8 cellular contexts compared by ENCODE assay signal in genomic region chr1:108691886-108692723, GRCh38. TPM values are rescaled to one million over a fixed set of nuclear protein-coding genes. Genes with fewer than 3 reads are reported as not detected.
DNase-seq lines count a peak whose midpoint lies in the region; TF ChIP-seq lines count a peak whose summit lies in the region.

PRPF38B (plus strand) TSS chr1:108692310; CDS start chr1:108692592, 282 bp downstream.

- peak within 1 kb of the TSS; percentile 90 for H3K27ac ChIP-seq in MM.1S (ENCODE audit: low read length)
- H3K27ac ChIP-seq in SJCRH30, result peak within 1 kb of the TSS; percentile 86
- H3K27ac ChIP-seq in neuronal stem cell (replicated peaks; ENCODE audit: low read length), result peak within 1 kb of the TSS; percentile 99

- in situ Hi-C loops in G401 (cut with HindIII; ENCODE audit: low sequenced_read_pairs), result no loop called here
- in situ Hi-C loops in HAP-1 (cut with MboI; ENCODE audit: low sequenced_read_pairs), result no loop called here

- H3K9ac ChIP-seq in MM.1S (ENCODE audit: low read length), result peak within 1 kb of the TSS; percentile 87
- H3K9ac ChIP-seq in neuronal stem cell (ENCODE audit: low read depth, low read length, poor library complexity), result peak within 1 kb of the TSS; percentile 85

- H3K4me3 ChIP-seq in HAP-1 (peak within 1 kb of the TSS; percentile 92), MM.1S (ENCODE audit: low read length) (peak within 1 kb of the TSS; percentile 90), SJCRH30 (peak within 1 kb of the TSS; percentile 75), neuronal stem cell (ENCODE audit: low read length in 2 of 2) (peak within 1 kb of the TSS; percentile 84 to 88)

- TF ChIP-seq CTCF in MM.1S (IDR thresholded peaks at IDR 0.05; ENCODE audit: low read length) (no peak), subcutaneous adipose tissue (IDR thresholded peaks at IDR 0.05; ENCODE audit: low read depth) (no peak)

- no peak within 1 kb of the TSS for H2BK12ac ChIP-seq in neuronal stem cell (ENCODE audit: low read length)

- no peak within 1 kb of the TSS for H3K4ac ChIP-seq in neuronal stem cell (ENCODE audit: low read length)

- H2AFZ ChIP-seq in MM.1S (ENCODE audit: low read length) (peak within 1 kb of the TSS; percentile 36; the same call in 1 of the 2 replicates), neuronal stem cell (ENCODE audit: low read length) (peak within 1 kb of the TSS; percentile 91)

- H3K79me2 ChIP-seq in MM.1S (ENCODE audit: low read length), result peaks cover 54% of the 10 kb centered on the region

- DNase-seq in G401 (ENCODE audit: low spot score) (peak; percentile 95), HAP-1 (ENCODE audit: low spot score in 2 of 2) (peak; percentile 92 to 94), MM.1S (peak; percentile 82), SJCRH30 (peak; percentile 92 to 95), foreskin melanocyte (peak; percentile 87), neuronal stem cell (ENCODE audit: low spot score) (peak; percentile 87)
- DNase-seq in activated naive CD4-positive, alpha-beta T cell (lab: John Stamatoyannopoulos, UW), result peak; percentile 78 to 93 (median 85)

- H3K9me2 ChIP-seq in MM.1S (replicated peaks; ENCODE audit: insufficient read depth, low read length), result no peaks in the 10 kb centered on the region

- peak within 1 kb of the TSS; percentile 82 for H2BK120ac ChIP-seq in neuronal stem cell (ENCODE audit: low read depth, low read length)

- H3K23ac ChIP-seq in neuronal stem cell (ENCODE audit: low read depth, low read length, poor library complexity), result peak within 1 kb of the TSS; percentile 99

- peak within 1 kb of the TSS; percentile 94 for H4K91ac ChIP-seq in neuronal stem cell (ENCODE audit: low read depth, low read length, poor library complexity)

- peaks cover 3% of the 10 kb centered on the region for H3K79me1 ChIP-seq in neuronal stem cell (ENCODE audit: low read depth, low read length)

- no CpG with 5 or more reads among the region's 60 CpGs for WGBS in neuronal stem cell (ENCODE audit: extremely low coverage in 2 of 2, insufficient read length in 2 of 2, insufficient replicate concordance in 1 of 2), 2 donors

- peak within 1 kb of the TSS; percentile 100 for H3K18ac ChIP-seq in neuronal stem cell (ENCODE audit: low read length)

- H2AK5ac ChIP-seq in neuronal stem cell (ENCODE audit: low read depth, low read length), result peak within 1 kb of the TSS; percentile 54

- H3K4me1 ChIP-seq in HAP-1 (peaks cover 19% of the 10 kb centered on the region), MM.1S (ENCODE audit: low read length) (no peaks in the 10 kb centered on the region), SJCRH30 (0 out of 2 replicates have a peak, but pooled peaks cover 6% of the 10 kb centered on the region), neuronal stem cell (ENCODE audit: control insufficient read depth in 2 of 2, insufficient read depth in 1 of 2, low read depth in 1 of 2, low read length in 2 of 2) (peaks cover 1 to 8% of the 10 kb centered on the region in 2 donors)

- H3K9me3 ChIP-seq in HAP-1 (no peaks in the 10 kb centered on the region), MM.1S (replicated peaks; ENCODE audit: insufficient read depth, low read length) (no peaks in the 10 kb centered on the region), SJCRH30 (replicated peaks) (no peaks in the 10 kb centered on the region), neuronal stem cell (replicated peaks in 1 of 2; ENCODE audit: control insufficient read depth in 2 of 2, insufficient read depth in 1 of 2, low read depth in 1 of 2, low read length in 2 of 2) (no peaks in the 10 kb centered on the region)

- H3K4me2 ChIP-seq in MM.1S (ENCODE audit: low read depth, low read length) (peak within 1 kb of the TSS; percentile 89), neuronal stem cell (ENCODE audit: insufficient read depth, low read length, poor library complexity, severe bottlenecking) (peak within 1 kb of the TSS; percentile 84)

- H2BK5ac ChIP-seq in neuronal stem cell (ENCODE audit: low read length), result peak within 1 kb of the TSS; percentile 69

- no peaks in the 10 kb centered on the region for H3F3A ChIP-seq in MM.1S (ENCODE audit: insufficient read depth, low read length)

- peak within 1 kb of the TSS; percentile 86 for H3K14ac ChIP-seq in neuronal stem cell (ENCODE audit: low read length)

- peak within 1 kb of the TSS; percentile 69 for H2BK15ac ChIP-seq in neuronal stem cell (ENCODE audit: low read length)

- peaks cover 16% of the 10 kb centered on the region; the same call in 1 of the 2 replicates for H4K20me1 ChIP-seq in MM.1S (ENCODE audit: insufficient read depth, low read length)

- peaks cover 24% of the 10 kb centered on the region for H3K36me3 ChIP-seq in HAP-1 (replicated peaks)
- no peaks in the 10 kb centered on the region; the same call in 1 of the 2 replicates for H3K36me3 ChIP-seq in MM.1S (replicated peaks; ENCODE audit: insufficient read depth, low read length)
- peaks cover 33% of the 10 kb centered on the region for H3K36me3 ChIP-seq in SJCRH30
- H3K36me3 ChIP-seq in neuronal stem cell (replicated peaks in 1 of 2; ENCODE audit: control insufficient read depth in 2 of 2, insufficient read depth in 2 of 2, low read length in 2 of 2), result peaks cover 5 to 34% of the 10 kb centered on the region in 2 donors

- H3K27me3 ChIP-seq in HAP-1 (ENCODE audit: low read depth) (no peaks in the 10 kb centered on the region), MM.1S (replicated peaks; ENCODE audit: insufficient read depth, low read length) (no peaks in the 10 kb centered on the region), SJCRH30 (no peaks in the 10 kb centered on the region), neuronal stem cell (ENCODE audit: control insufficient read depth in 3 of 3, insufficient read depth in 3 of 3, low read depth in 1 of 3, low read length in 3 of 3) (no peaks in the 10 kb centered on the region)

- H4K8ac ChIP-seq in neuronal stem cell (ENCODE audit: low read depth, low read length), result no peak within 1 kb of the TSS

RNA-seq across cellular contexts. Expression of gene PRPF38B, which starts in this region (rescaled TPM):
- 10.3 and 18.9 TPM in 2 replicates for total RNA-seq in G401 (2014; rRNA removed; shearing (Covaris generic))
- total RNA-seq in SJCRH30 (2014; rRNA removed; shearing (Covaris generic)), result 30.9 and 43.5 TPM in 2 replicates
- polyA plus RNA-seq in neuronal stem cell (2013, experiment 1 of 2), result 47.2 TPM
- 47.9 TPM for polyA plus RNA-seq in neuronal stem cell (2013, experiment 2 of 2)
- 10 to 100 TPM; 31.7 to 37.7 (median 35.1) TPM for total RNA-seq in subcutaneous adipose tissue

Comparison
In these comparisons a context has a peak if more than half of its experiments do, and no peak if none do; other contexts are left out.
1. Peak in every context shown above with its lines: DNase-seq, H3K4me3 ChIP-seq and H3K27ac ChIP-seq.